11 cellular contexts compared by ENCODE assay signal in genomic region chr10:130938051-130938450, GRCh38.
"Had no signal": no experiment of that assay in that cellular context is flagged by ENCODE, and none has a peak within 500 bp of the region (broad histone marks: within the 10 kb centered on the region; RNA-seq: fewer than 3 reads in every experiment).

No MANE protein-coding gene starts in this region.

- H3K27ac Mint-ChIP-seq: HFFc6, IgD-negative memory B cell had no signal

- H3K9me3 ChIP-seq: HAP-1 had no signal

- H3K4me3 ChIP-seq: GM23248, HAP-1 had no signal

- H3K4me1 ChIP-seq: HAP-1 had no signal

- ATAC-seq: HCT116, HepG2 had no signal

- H3K27ac ChIP-seq: GM23248, HL-60, KMS-11 had no signal

- H3K4me2 ChIP-seq: KMS-11 had no signal

- H2AFZ ChIP-seq: GM23248 had no signal

- H3K36me3 Mint-ChIP-seq: IgD-negative memory B cell had no signal

- DNase-seq: GM23248, GOT3, H7, HFFc6, KBM-7 had no signal

- H3K4me3 Mint-ChIP-seq: HFFc6 had no signal

- H3K9ac ChIP-seq: GM23248, KMS-11 had no signal

- H3K27me3 Mint-ChIP-seq: IgD-negative memory B cell had no signal

- H3K36me3 ChIP-seq: HAP-1 had no signal
